ENCODE assay signal across 1 cellular context in the genomic region with DNA sequence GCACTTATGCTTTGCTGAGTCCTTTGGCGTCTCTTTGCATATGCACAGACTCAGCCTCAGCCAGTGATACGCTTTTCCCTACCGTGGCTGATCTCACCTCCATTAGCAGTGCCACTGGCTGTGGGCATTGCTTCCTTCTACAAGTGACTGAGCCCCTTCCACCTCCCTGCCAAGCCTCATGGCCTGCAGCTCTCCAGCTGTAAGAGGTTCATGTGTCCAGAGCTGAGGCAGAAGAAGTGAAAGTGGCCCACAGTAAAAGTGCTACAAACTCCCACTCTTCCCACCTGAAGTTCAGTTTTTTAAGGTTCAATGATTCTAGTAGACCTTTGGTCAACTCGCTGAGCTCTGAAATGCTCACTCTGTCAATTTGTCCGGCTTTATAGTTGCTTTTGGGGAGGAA.
TF ChIP-seq lines count a peak whose summit lies in the region.

No MANE protein-coding gene starts in this region.

TF ChIP-seq in GM23338, 12 proteins besides CTCF, POLR2A, EP300 and RAD21 (continued from another document):
- TF ChIP-seq, protein P1, sequence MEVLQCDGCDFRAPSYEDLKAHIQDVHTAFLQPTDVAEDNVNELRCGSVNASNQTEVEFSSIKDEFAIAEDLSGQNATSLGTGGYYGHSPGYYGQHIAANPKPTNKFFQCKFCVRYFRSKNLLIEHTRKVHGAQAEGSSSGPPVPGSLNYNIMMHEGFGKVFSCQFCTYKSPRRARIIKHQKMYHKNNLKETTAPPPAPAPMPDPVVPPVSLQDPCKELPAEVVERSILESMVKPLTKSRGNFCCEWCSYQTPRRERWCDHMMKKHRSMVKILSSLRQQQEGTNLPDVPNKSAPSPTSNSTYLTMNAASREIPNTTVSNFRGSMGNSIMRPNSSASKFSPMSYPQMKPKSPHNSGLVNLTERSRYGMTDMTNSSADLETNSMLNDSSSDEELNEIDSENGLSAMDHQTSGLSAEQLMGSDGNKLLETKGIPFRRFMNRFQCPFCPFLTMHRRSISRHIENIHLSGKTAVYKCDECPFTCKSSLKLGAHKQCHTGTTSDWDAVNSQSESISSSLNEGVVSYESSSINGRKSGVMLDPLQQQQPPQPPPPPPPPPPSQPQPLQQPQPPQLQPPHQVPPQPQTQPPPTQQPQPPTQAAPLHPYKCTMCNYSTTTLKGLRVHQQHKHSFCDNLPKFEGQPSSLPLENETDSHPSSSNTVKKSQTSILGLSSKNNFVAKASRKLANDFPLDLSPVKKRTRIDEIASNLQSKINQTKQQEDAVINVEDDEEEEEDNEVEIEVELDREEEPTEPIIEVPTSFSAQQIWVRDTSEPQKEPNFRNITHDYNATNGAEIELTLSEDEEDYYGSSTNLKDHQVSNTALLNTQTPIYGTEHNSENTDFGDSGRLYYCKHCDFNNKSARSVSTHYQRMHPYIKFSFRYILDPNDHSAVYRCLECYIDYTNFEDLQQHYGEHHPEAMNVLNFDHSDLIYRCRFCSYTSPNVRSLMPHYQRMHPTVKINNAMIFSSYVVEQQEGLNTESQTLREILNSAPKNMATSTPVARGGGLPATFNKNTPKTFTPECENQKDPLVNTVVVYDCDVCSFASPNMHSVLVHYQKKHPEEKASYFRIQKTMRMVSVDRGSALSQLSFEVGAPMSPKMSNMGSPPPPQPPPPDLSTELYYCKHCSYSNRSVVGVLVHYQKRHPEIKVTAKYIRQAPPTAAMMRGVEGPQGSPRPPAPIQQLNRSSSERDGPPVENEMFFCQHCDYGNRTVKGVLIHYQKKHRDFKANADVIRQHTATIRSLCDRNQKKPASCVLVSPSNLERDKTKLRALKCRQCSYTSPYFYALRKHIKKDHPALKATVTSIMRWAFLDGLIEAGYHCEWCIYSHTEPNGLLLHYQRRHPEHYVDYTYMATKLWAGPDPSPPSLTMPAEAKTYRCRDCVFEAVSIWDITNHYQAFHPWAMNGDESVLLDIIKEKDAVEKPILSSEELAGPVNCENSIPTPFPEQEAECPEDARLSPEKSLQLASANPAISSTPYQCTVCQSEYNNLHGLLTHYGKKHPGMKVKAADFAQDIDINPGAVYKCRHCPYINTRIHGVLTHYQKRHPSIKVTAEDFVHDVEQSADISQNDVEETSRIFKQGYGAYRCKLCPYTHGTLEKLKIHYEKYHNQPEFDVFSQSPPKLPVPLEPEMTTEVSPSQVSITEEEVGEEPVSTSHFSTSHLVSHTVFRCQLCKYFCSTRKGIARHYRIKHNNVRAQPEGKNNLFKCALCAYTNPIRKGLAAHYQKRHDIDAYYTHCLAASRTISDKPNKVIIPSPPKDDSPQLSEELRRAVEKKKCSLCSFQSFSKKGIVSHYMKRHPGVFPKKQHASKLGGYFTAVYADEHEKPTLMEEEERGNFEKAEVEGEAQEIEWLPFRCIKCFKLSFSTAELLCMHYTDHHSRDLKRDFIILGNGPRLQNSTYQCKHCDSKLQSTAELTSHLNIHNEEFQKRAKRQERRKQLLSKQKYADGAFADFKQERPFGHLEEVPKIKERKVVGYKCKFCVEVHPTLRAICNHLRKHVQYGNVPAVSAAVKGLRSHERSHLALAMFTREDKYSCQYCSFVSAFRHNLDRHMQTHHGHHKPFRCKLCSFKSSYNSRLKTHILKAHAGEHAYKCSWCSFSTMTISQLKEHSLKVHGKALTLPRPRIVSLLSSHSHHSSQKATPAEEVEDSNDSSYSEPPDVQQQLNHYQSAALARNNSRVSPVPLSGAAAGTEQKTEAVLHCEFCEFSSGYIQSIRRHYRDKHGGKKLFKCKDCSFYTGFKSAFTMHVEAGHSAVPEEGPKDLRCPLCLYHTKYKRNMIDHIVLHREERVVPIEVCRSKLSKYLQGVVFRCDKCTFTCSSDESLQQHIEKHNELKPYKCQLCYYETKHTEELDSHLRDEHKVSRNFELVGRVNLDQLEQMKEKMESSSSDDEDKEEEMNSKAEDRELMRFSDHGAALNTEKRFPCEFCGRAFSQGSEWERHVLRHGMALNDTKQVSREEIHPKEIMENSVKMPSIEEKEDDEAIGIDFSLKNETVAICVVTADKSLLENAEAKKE (CRISPR knock-in tag; IDR thresholded peaks at IDR 0.05), result no peak
- no peak for TF ChIP-seq NANOG (IDR thresholded peaks at IDR 0.05; ENCODE audit: borderline replicate concordance)
